8 cellular contexts compared by ENCODE assay signal in the genomic region with DNA sequence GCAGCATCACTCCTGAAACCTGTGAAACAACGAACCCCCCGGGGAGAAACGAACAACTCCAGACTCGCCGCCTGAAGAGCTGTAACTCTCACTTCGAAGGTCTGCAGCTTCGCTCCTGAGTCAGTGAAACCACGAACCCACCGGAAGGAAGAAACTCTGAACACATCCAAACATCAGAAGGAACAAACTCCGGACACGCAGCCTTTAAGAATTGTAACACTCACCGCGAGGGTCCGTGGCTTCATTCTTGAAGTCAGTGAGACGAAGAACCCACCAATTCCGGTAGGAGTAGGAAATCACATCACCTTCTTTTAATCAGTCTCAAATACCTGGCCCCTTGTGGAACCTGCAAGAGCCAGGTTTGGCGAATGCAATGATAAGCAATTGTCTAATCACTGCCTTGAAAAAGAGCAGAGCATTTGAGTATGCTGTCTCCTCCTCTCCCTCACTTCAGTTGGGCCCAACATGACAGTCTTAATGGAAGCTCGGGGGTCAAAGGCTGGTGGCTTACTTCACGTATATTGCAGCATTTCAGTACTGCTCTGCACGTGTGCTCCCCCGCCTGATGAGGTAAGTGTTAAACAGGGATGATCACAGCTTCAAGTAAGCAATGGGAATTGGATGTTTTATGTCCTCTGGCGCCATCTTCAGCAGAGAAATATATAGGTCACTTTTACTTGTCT. TPM values are rescaled to one million over a fixed set of nuclear protein-coding genes. Genes with fewer than 3 reads are reported as not detected.
DNase-seq lines count a peak whose midpoint lies in the region; ATAC-seq, FAIRE-seq and TF ChIP-seq lines count a peak whose summit lies in the region.

No MANE protein-coding gene starts in this region.

- no peak overlapping the region for H3K27ac Mint-ChIP-seq in memory B cell

- H3K27me3 ChIP-seq in dorsolateral prefrontal cortex: no peaks in the 10 kb centered on the region

- no peak for FAIRE-seq in D721Med (lab: Jason Lieb, UNC)

- H3K9me3 Mint-ChIP-seq in memory B cell: peaks cover 1% of the 10 kb centered on the region

- ATAC-seq in GM19468 (IDR thresholded peaks at IDR 0.05; ENCODE audit: extremely low read depth, unreplicated experiment) (peak; percentile 59), HG03521 (IDR thresholded peaks at IDR 0.05; ENCODE audit: unreplicated experiment) (peak; percentile 93), memory B cell (ENCODE audit: low read depth) (peak; percentile 94)

- peaks cover 6% of the 10 kb centered on the region for H3K27me3 Mint-ChIP-seq in memory B cell

- no peak overlapping the region for H3K27ac ChIP-seq in dorsolateral prefrontal cortex

- H3K4me1 Mint-ChIP-seq in memory B cell: peaks cover 9% of the 10 kb centered on the region

- no peaks in the 10 kb centered on the region for H3K36me3 Mint-ChIP-seq in memory B cell

- intact Hi-C loops in dorsolateral prefrontal cortex (cut with DNase I): loop anchor here (2.0 kb wide), 2 partner anchors 46 to 286 kb away; no protein-coding TSS in a partner anchor

- peak overlapping the region in 2 of 59 donors; percentile 17 to 28 for H3K4me3 ChIP-seq in dorsolateral prefrontal cortex

- DNase-seq in D721Med (ENCODE audit: insufficient read length, low spot score) (peak; percentile 29), NCI-H524 treated with DMSO at 0.1 percent for 48 hours (lab: John Stamatoyannopoulos, UW) (peak; percentile 51), dorsolateral prefrontal cortex (peak in 1 of 10 donors; percentile 51), memory B cell (ENCODE audit: low spot score in 2 of 2) (peak; percentile 19 to 49)
- peak; percentile 72 for DNase-seq in activated CD4-positive, alpha-beta T cell treated with anti-CD3 and anti-CD28 coated beads for 48 hours
- peak; percentile 72 for DNase-seq in stimulated activated CD8-positive, alpha-beta memory T cell treated with anti-CD3 and anti-CD28 coated beads, Interleukin-4, amount 100 ng/mL, for 48 hours

- peak overlapping the region; percentile 79 for H3K4me3 Mint-ChIP-seq in memory B cell

- TF ChIP-seq CTCF in D721Med (IDR thresholded peaks at IDR 0.05; ENCODE audit: insufficient read depth, missing control alignments) (peak; percentile 95), dorsolateral prefrontal cortex (IDR thresholded peaks at IDR 0.05 in 54 of 56, conservative IDR thresholded peaks at IDR 0.05 in 2 of 56; ENCODE audit: low read depth in 1 of 56, partially characterized antibody in 56 of 56) (peak; percentile 42 to 83 (median 66))

RNA-seq across cellular contexts. Expression of a gene that starts 0.5 kb away (rescaled TPM):
- total RNA-seq in dorsolateral prefrontal cortex: 1 to 10 TPM in 7 of 120 experiments, under 1 TPM in 26, not detected in 87; 0.25 to 2.5 (median 0.55) TPM

RNA-seq across cellular contexts. Expression of a gene that starts 58.0 kb away (rescaled TPM):
- 1 to 10 TPM in 118 of 120 experiments, under 1 TPM in 2; 0.96 to 7.3 (median 2.6) TPM for total RNA-seq in dorsolateral prefrontal cortex
